1 cellular context compared by ENCODE assay signal in genomic region chr7:13982940-13983677, GRCh38.
TF ChIP-seq lines count a peak whose summit lies in the region.

No MANE protein-coding gene starts in this region.

TF ChIP-seq in K562, 482 proteins besides CTCF, POLR2A, EP300 and RAD21 (continues in another document):
- TF ChIP-seq ZNF197 (CRISPR knock-in tag; IDR thresholded peaks at IDR 0.05; ENCODE audit: low read depth) = no peak
- no peak for TF ChIP-seq SMAD3 (CRISPR knock-in tag; conservative IDR thresholded peaks at IDR 0.05)
- TF ChIP-seq HDAC2 (IDR thresholded peaks at IDR 0.05) = 0 out of 2 replicates have a peak, but pooled peaks have one; percentile 41
- TF ChIP-seq ATF4 (CRISPR knock-in tag; IDR thresholded peaks at IDR 0.05) = peak; percentile 38; the same call in 1 of the 2 replicates
- TF ChIP-seq CEBPG (CRISPR knock-in tag; IDR thresholded peaks at IDR 0.05) = peak; percentile 42; the same call in 1 of the 2 replicates
- TF ChIP-seq CEBPG (tag; conservative IDR thresholded peaks at IDR 0.05 in 1 of 2, IDR thresholded peaks at IDR 0.05 in 1 of 2) = peak; percentile 64 to 85; a peak in 2 of 4 replicates
- TF ChIP-seq MYNN (IDR thresholded peaks at IDR 0.05) = peak; percentile 20; the same call in 1 of the 2 replicates
- TF ChIP-seq MYNN (CRISPR knock-in tag; IDR thresholded peaks at IDR 0.05) = no peak
- peak; percentile 52; the same call in 1 of the 2 replicates for TF ChIP-seq ZKSCAN8 (CRISPR knock-in tag; IDR thresholded peaks at IDR 0.05)
- no peak for TF ChIP-seq GTF2B (IDR thresholded peaks at IDR 0.05; ENCODE audit: extremely low read depth, insufficient read length)
- TF ChIP-seq ZNF592 (IDR thresholded peaks at IDR 0.05) = peak; percentile 71
- TF ChIP-seq TARDBP (IDR thresholded peaks at IDR 0.05) = no peak
- 0 out of 2 replicates have a peak, but pooled peaks have one; percentile 4 for TF ChIP-seq DEAF1 (CRISPR knock-in tag; IDR thresholded peaks at IDR 0.05)
- peak; percentile 75 for TF ChIP-seq ARID1B (IDR thresholded peaks at IDR 0.05)
- TF ChIP-seq ZNF134 (CRISPR knock-in tag; conservative IDR thresholded peaks at IDR 0.05) = no peak
- no peak for TF ChIP-seq ZNF76 (CRISPR knock-in tag; IDR thresholded peaks at IDR 0.05; ENCODE audit: borderline replicate concordance)
- peak; percentile 53; the same call in 1 of the 2 replicates for TF ChIP-seq RBFOX2 (IDR thresholded peaks at IDR 0.05; ENCODE audit: low read depth, low read length)
- TF ChIP-seq MTA2 (IDR thresholded peaks at IDR 0.05; ENCODE audit: low read depth) = peak; percentile 3; the same call in 1 of the 2 replicates
- no peak for TF ChIP-seq USF1 (CRISPR knock-in tag; IDR thresholded peaks at IDR 0.05)
- peak; percentile 58; the same call in 1 of the 2 replicates for TF ChIP-seq ZNF311 (CRISPR knock-in tag; IDR thresholded peaks at IDR 0.05)
- no peak for TF ChIP-seq NR2C2 (CRISPR knock-in tag; IDR thresholded peaks at IDR 0.05)
- TF ChIP-seq NR2C2 (tag; IDR thresholded peaks at IDR 0.05) = peak; percentile 58; the same call in 1 of the 2 replicates
- peak; percentile 15 for TF ChIP-seq HDAC3 (IDR thresholded peaks at IDR 0.05; ENCODE audit: borderline replicate concordance, partially characterized antibody)
- peak; percentile 95 for TF ChIP-seq ESRRA (IDR thresholded peaks at IDR 0.05; ENCODE audit: borderline replicate concordance, low read depth)
- 0 out of 2 replicates have a peak, but pooled peaks have one; percentile 61 for TF ChIP-seq BRD4 (IDR thresholded peaks at IDR 0.05)
- TF ChIP-seq ATF3 (IDR thresholded peaks at IDR 0.05) = peak; percentile 80
- no peak for TF ChIP-seq ATF3 (CRISPR knock-in tag; conservative IDR thresholded peaks at IDR 0.05)
- 0 out of 2 replicates have a peak, but pooled peaks have one; percentile 21 for TF ChIP-seq ZNF75A (CRISPR knock-in tag; IDR thresholded peaks at IDR 0.05)
- peak in 1 of 2 experiments; percentile 27; a peak in 1 of 4 replicates for TF ChIP-seq ZNF639 (CRISPR knock-in tag; conservative IDR thresholded peaks at IDR 0.05 in 1 of 2, IDR thresholded peaks at IDR 0.05 in 1 of 2)
- no peak for TF ChIP-seq STAG1 (CRISPR knock-in tag; IDR thresholded peaks at IDR 0.05; ENCODE audit: borderline replicate concordance)
- TF ChIP-seq RNF2 (IDR thresholded peaks at IDR 0.05) = 0 out of 2 replicates have a peak, but pooled peaks have one; percentile 37
- peak; percentile 46; the same call in 1 of the 2 replicates for TF ChIP-seq CREB3 (tag; conservative IDR thresholded peaks at IDR 0.05; ENCODE audit: low read depth)
- TF ChIP-seq HINFP (tag; conservative IDR thresholded peaks at IDR 0.05; ENCODE audit: low read depth) = 0 out of 2 replicates have a peak, but pooled peaks have one; percentile 3
- no peak; the same call in 1 of the 2 replicates for TF ChIP-seq ZNF398 (CRISPR knock-in tag; IDR thresholded peaks at IDR 0.05)
- TF ChIP-seq GTF2A2 (tag; IDR thresholded peaks at IDR 0.05) = peak; percentile 54; the same call in 1 of the 2 replicates
- no peak for TF ChIP-seq DLX4 (CRISPR knock-in tag; IDR thresholded peaks at IDR 0.05)
- peak; percentile 49; the same call in 1 of the 2 replicates for TF ChIP-seq JUND (IDR thresholded peaks at IDR 0.05; ENCODE audit: borderline replicate concordance, low read depth, low read length)
- peak; percentile 49; the same call in 1 of the 3 replicates for TF ChIP-seq JUND (tag; IDR thresholded peaks at IDR 0.05; ENCODE audit: borderline replicate concordance, low read depth, low read length)
- TF ChIP-seq CBFA2T3 (IDR thresholded peaks at IDR 0.05) = peak; percentile 61
- TF ChIP-seq ZNF395 (CRISPR knock-in tag; IDR thresholded peaks at IDR 0.05) = peak; percentile 27; the same call in 1 of the 2 replicates
- no peak for TF ChIP-seq ID3 (CRISPR knock-in tag; IDR thresholded peaks at IDR 0.05)
- 0 out of 2 replicates have a peak, but pooled peaks have one; percentile 36 for TF ChIP-seq ID3 (tag; IDR thresholded peaks at IDR 0.05)
- no peak for TF ChIP-seq NR4A1 (CRISPR knock-in tag; IDR thresholded peaks at IDR 0.05)
- 0 out of 2 replicates have a peak, but pooled peaks have one; percentile 18 for TF ChIP-seq NR4A1 (tag; IDR thresholded peaks at IDR 0.05)
- 0 out of 2 replicates have a peak, but pooled peaks have one; percentile 26 for TF ChIP-seq TAL1 (IDR thresholded peaks at IDR 0.05)
- TF ChIP-seq EHMT2 (IDR thresholded peaks at IDR 0.05) = no peak
